8 cellular contexts compared by ENCODE assay signal in genomic region chr4:121277194-121278105, GRCh38.
DNase-seq lines count a peak whose midpoint lies in the region; ATAC-seq and TF ChIP-seq lines count a peak whose summit lies in the region.

No MANE protein-coding gene starts in this region.

- ATAC-seq in DND-41 (ENCODE audit: insufficient read depth, low read depth) (0 out of 3 replicates have a peak, but pooled peaks have one; percentile 35), GM21526 (IDR thresholded peaks at IDR 0.05; ENCODE audit: low FRiP score, unreplicated experiment) (peak; percentile 76)
- no peak for ATAC-seq in CD4-positive, alpha-beta T cell (ENCODE audit: poor library complexity)

- H3K9me3 ChIP-seq in DND-41 (ENCODE audit: insufficient read depth, low read length, severe bottlenecking) = no peaks in the 10 kb centered on the region
- H3K9me3 ChIP-seq in CD4-positive, alpha-beta T cell (ENCODE audit: control insufficient read depth, low read length) = no peaks in the 10 kb centered on the region

- H3K36me3 ChIP-seq in DND-41 (ENCODE audit: insufficient read depth, low read length) = no peaks in the 10 kb centered on the region

- H3K27me3 Mint-ChIP-seq in CD4-positive, alpha-beta T cell = no peaks in the 10 kb centered on the region
- peaks cover 39% of the 10 kb centered on the region for H3K27me3 Mint-ChIP-seq in activated T-cell treated with anti-CD3 and anti-CD28 coated beads, Interleukin-2, amount 50 U/mL, for 24 hours

- H4K20me1 ChIP-seq in DND-41 (ENCODE audit: insufficient read depth, low read length) = no peaks in the 10 kb centered on the region

- H3K4me3 ChIP-seq in DND-41 (ENCODE audit: low read depth in 1 of 2, low read length in 2 of 2) (no peak overlapping the region), fibroblast of pulmonary artery (replicated peaks; ENCODE audit: low read depth, low read length) (no peak overlapping the region)

- no peaks in the 10 kb centered on the region for H3K36me3 Mint-ChIP-seq in CD4-positive, alpha-beta T cell (ENCODE audit: low read depth)
- no peaks in the 10 kb centered on the region for H3K36me3 Mint-ChIP-seq in activated T-cell treated with anti-CD3 and anti-CD28 coated beads, Interleukin-2, amount 50 U/mL, for 24 hours (ENCODE audit: low read depth)

- intact Hi-C loops in CD4-positive, alpha-beta T cell (cut with DNase I, micrococcal nuclease) = no loop called here

- H3K4me1 ChIP-seq in DND-41 (ENCODE audit: insufficient read depth, low read length) = no peaks in the 10 kb centered on the region

- H3K9ac ChIP-seq in DND-41 (ENCODE audit: low read depth, low read length) = no peak overlapping the region

- H3K27me3 ChIP-seq in DND-41 (ENCODE audit: insufficient read depth, low read length, poor library complexity) = peaks cover 9% of the 10 kb centered on the region
- no peaks in the 10 kb centered on the region for H3K27me3 ChIP-seq in CD4-positive, alpha-beta T cell (ENCODE audit: control insufficient read depth, insufficient read depth, low read length)

- peaks cover 8% of the 10 kb centered on the region for H3K4me1 Mint-ChIP-seq in CD4-positive, alpha-beta T cell (ENCODE audit: low read depth)
- H3K4me1 Mint-ChIP-seq in activated T-cell treated with anti-CD3 and anti-CD28 coated beads, Interleukin-2, amount 50 U/mL, for 24 hours (ENCODE audit: low read depth) = peaks cover 28% of the 10 kb centered on the region

- H3K79me2 ChIP-seq in DND-41 (ENCODE audit: insufficient read depth, low read length) = no peaks in the 10 kb centered on the region

- POLR2A ChIA-PET in CD4-positive, alpha-beta T cell (lab: Charles Lee) = no interaction called here

- no peak overlapping the region for H3K27ac Mint-ChIP-seq in CD4-positive, alpha-beta T cell
- no peak overlapping the region for H3K27ac Mint-ChIP-seq in activated T-cell treated with anti-CD3 and anti-CD28 coated beads, Interleukin-2, amount 50 U/mL, for 24 hours

- H2AFZ ChIP-seq in DND-41 (ENCODE audit: low read depth, low read length) = no peak overlapping the region

- H3K27ac ChIP-seq in DND-41 (ENCODE audit: low read length) = no peak overlapping the region
- no peak overlapping the region for H3K27ac ChIP-seq in CD4-positive, alpha-beta T cell (ENCODE audit: low read depth, low read length)

- no peaks in the 10 kb centered on the region for H3K9me3 Mint-ChIP-seq in CD4-positive, alpha-beta T cell
- no peaks in the 10 kb centered on the region for H3K9me3 Mint-ChIP-seq in activated T-cell treated with anti-CD3 and anti-CD28 coated beads, Interleukin-2, amount 50 U/mL, for 24 hours

- no peak overlapping the region for H3K4me2 ChIP-seq in DND-41 (ENCODE audit: insufficient read depth, low read length)

- TF ChIP-seq CTCF in DND-41 (IDR thresholded peaks at IDR 0.05; ENCODE audit: borderline replicate concordance, extremely low read depth, low read length, poor library complexity, severe bottlenecking) (peak; percentile 29), fibroblast of pulmonary artery (IDR thresholded peaks at IDR 0.05; ENCODE audit: low read length, missing control alignments) (peak; percentile 28)
- TF ChIP-seq CTCF in CD4-positive, alpha-beta T cell (IDR thresholded peaks at IDR 0.05) = no peak

- H3K4me3 Mint-ChIP-seq in CD4-positive, alpha-beta T cell = no peak overlapping the region
- H3K4me3 Mint-ChIP-seq in activated T-cell treated with anti-CD3 and anti-CD28 coated beads, Interleukin-2, amount 50 U/mL, for 24 hours = no peak overlapping the region

- DNase-seq in DND-41 (no peak), LHCN-M2 (ENCODE audit: low read depth) (peak; percentile 2), fibroblast of pulmonary artery (ENCODE audit: low read depth) (peak; percentile 12), NCI-H2171 treated with DMSO at 0.1 percent for 48 hours (lab: John Stamatoyannopoulos, UW) (no peak), NCI-H748 treated with DMSO at 0.1 percent for 48 hours (lab: John Stamatoyannopoulos, UW) (no peak)
- DNase-seq in CD4-positive, alpha-beta T cell = no peak
- DNase-seq in activated T-cell treated with anti-CD3 and anti-CD28 coated beads, Interleukin-2, amount 50 U/mL, for 24 hours = no peak

- CTCF ChIA-PET in CD4-positive, alpha-beta T cell (lab: Charles Lee) = no interaction called here

Comparison
In these comparisons a context has a peak if more than half of its experiments do, and no peak if none do; other contexts are left out.
1. DNase-seq: peak in LHCN-M2 (single experiment) and fibroblast of pulmonary artery (single experiment); none in DND-41 (single experiment), CD4-positive, alpha-beta T cell (0 of 10), NCI-H2171 treated with DMSO at 0.1 percent for 48 hours (single experiment), activated T-cell treated with anti-CD3 and anti-CD28 coated beads, Interleukin-2, amount 50 U/mL, for 24 hours (single experiment) and NCI-H748 treated with DMSO at 0.1 percent for 48 hours (single experiment).